ENCODE assay signal across 8 cellular contexts in genomic region chr9:14314929-14315753, GRCh38. TPM values are rescaled to one million over a fixed set of nuclear protein-coding genes. Genes with fewer than 3 reads are reported as not detected.
DNase-seq lines count a peak whose midpoint lies in the region; ATAC-seq and TF ChIP-seq lines count a peak whose summit lies in the region.

No MANE protein-coding gene starts in this region.

- H3K4me1 ChIP-seq in left lung = peaks cover 14 to 42% of the 10 kb centered on the region in 2 donors

- intact Hi-C loops in left lung (cut with DNase I) = no loop called here

- DNase-seq in HuH-7 (ENCODE audit: low spot score) (peak; percentile 69), SK-N-DZ (ENCODE audit: low spot score) (peak; percentile 60), dermis blood vessel endothelial cell (peak; percentile 73), left lung (peak; percentile 92 to 95)

- H3K9me3 ChIP-seq in left lung = no peaks in the 10 kb centered on the region

- H3K27ac ChIP-seq in C4-2B = peak overlapping the region; percentile 95
- H3K27ac ChIP-seq in left lung = peak overlapping the region; percentile 93 to 96

- peak overlapping the region; percentile 78 for H3K4me3 Mint-ChIP-seq in stimulated activated naive CD8-positive, alpha-beta T cell treated with anti-CD3 and anti-CD28 coated beads, Interleukin-15, Interleukin-2, amounts not matched to agents 100 ng/mL and 50 ng/mL, for 24 hours

- H3K27ac Mint-ChIP-seq in stimulated activated naive CD8-positive, alpha-beta T cell treated with anti-CD3 and anti-CD28 coated beads, Interleukin-15, Interleukin-2, amounts not matched to agents 100 ng/mL and 50 ng/mL, for 24 hours = no peak overlapping the region

- H3K27me3 Mint-ChIP-seq in stimulated activated naive CD8-positive, alpha-beta T cell treated with anti-CD3 and anti-CD28 coated beads, Interleukin-15, Interleukin-2, amounts not matched to agents 100 ng/mL and 50 ng/mL, for 24 hours = peaks cover 75% of the 10 kb centered on the region

- no peaks in the 10 kb centered on the region for H3K9me3 Mint-ChIP-seq in stimulated activated naive CD8-positive, alpha-beta T cell treated with anti-CD3 and anti-CD28 coated beads, Interleukin-15, Interleukin-2, amounts not matched to agents 100 ng/mL and 50 ng/mL, for 24 hours

- peaks cover 6% of the 10 kb centered on the region for H3K36me3 Mint-ChIP-seq in stimulated activated naive CD8-positive, alpha-beta T cell treated with anti-CD3 and anti-CD28 coated beads, Interleukin-15, Interleukin-2, amounts not matched to agents 100 ng/mL and 50 ng/mL, for 24 hours (ENCODE audit: low read depth)

- TF ChIP-seq CTCF in C4-2B (conservative IDR thresholded peaks at IDR 0.05) = no peak
- TF ChIP-seq CTCF in left lung (IDR thresholded peaks at IDR 0.05) = no peak

- ATAC-seq in GM19025 (IDR thresholded peaks at IDR 0.05; ENCODE audit: low read depth, unreplicated experiment) (peak; percentile 32), left lung (peak; percentile 67), HG03378 (IDR thresholded peaks at IDR 0.05; ENCODE audit: unreplicated experiment) (no peak)

- peak overlapping the region; percentile 57 to 64 for H3K4me3 ChIP-seq in left lung

- peaks cover 0 to 72% of the 10 kb centered on the region in 2 donors for H3K27me3 ChIP-seq in left lung

- H3K36me3 ChIP-seq in left lung = no peaks in the 10 kb centered on the region

- peaks cover 20% of the 10 kb centered on the region for H3K4me1 Mint-ChIP-seq in stimulated activated naive CD8-positive, alpha-beta T cell treated with anti-CD3 and anti-CD28 coated beads, Interleukin-15, Interleukin-2, amounts not matched to agents 100 ng/mL and 50 ng/mL, for 24 hours (ENCODE audit: low read depth)

RNA-seq across cellular contexts. Expression of gene NFIB, which starts 1.2 kb away (rescaled TPM):
- 4.4 and 6.0 TPM in 2 replicates for polyA plus RNA-seq in SK-N-DZ (2014; cell fraction: cytosol; rRNA removed)
- 12.1 and 12.8 TPM in 2 replicates for polyA plus RNA-seq in SK-N-DZ (2014; cell fraction: nucleus; rRNA removed)
- 153 and 193 TPM in 2 replicates for total RNA-seq in dermis blood vessel endothelial cell
- total RNA-seq in left lung = 10 to 100 TPM; 88.8 to 97.9 TPM
